ENCODE assay signal across 1 cellular context in genomic region chr17:16988749-16989229, GRCh38.
TF ChIP-seq lines count a peak whose summit lies in the region.

No MANE protein-coding gene starts in this region.

TF ChIP-seq in GM12878, 131 proteins besides CTCF, POLR2A, EP300 and RAD21 (continues in another document):
- TF ChIP-seq ASH2L (IDR thresholded peaks at IDR 0.05; ENCODE audit: borderline replicate concordance, low read depth) (no peak), ZBTB11 (CRISPR knock-in tag; IDR thresholded peaks at IDR 0.05) (no peak), SMAD5 (IDR thresholded peaks at IDR 0.05; ENCODE audit: low read depth) (peak; percentile 30; the same call in 1 of the 2 replicates), ZNF384 (IDR thresholded peaks at IDR 0.05; ENCODE audit: borderline replicate concordance, low read depth, low read length) (no peak), CREM (IDR thresholded peaks at IDR 0.05; ENCODE audit: low read depth) (peak; percentile 78), TCF3 (IDR thresholded peaks at IDR 0.05; ENCODE audit: borderline replicate concordance, insufficient read depth, low read depth, low read length) (0 out of 2 replicates have a peak, but pooled peaks have one; percentile 26), ETV6 (conservative IDR thresholded peaks at IDR 0.05 in 1 of 2, IDR thresholded peaks at IDR 0.05 in 1 of 2; ENCODE audit: borderline replicate concordance in 1 of 2, low read depth in 1 of 2) (0 out of 4 replicates have a peak, but pooled peaks of 1 of the 2 experiments have one; percentile 16), ZNF687 (IDR thresholded peaks at IDR 0.05) (no peak; the same call in 1 of the 2 replicates), NKRF (conservative IDR thresholded peaks at IDR 0.05) (peak; percentile 87; the same call in 1 of the 2 replicates), RUNX3 (IDR thresholded peaks at IDR 0.05; ENCODE audit: low read length) (peak; percentile 92), SIX5 (IDR thresholded peaks at IDR 0.05; ENCODE audit: low read depth, low read length, severe bottlenecking) (no peak), NBN (IDR thresholded peaks at IDR 0.05) (no peak), MEF2A (IDR thresholded peaks at IDR 0.05; ENCODE audit: insufficient read depth, low read depth, low read length) (peak; percentile 86), FOXM1 (IDR thresholded peaks at IDR 0.05; ENCODE audit: low read depth, low read length) (no peak; the same call in 1 of the 2 replicates), MLLT1 (IDR thresholded peaks at IDR 0.05) (0 out of 2 replicates have a peak, but pooled peaks have one; percentile 7), ZNF207 (IDR thresholded peaks at IDR 0.05; ENCODE audit: borderline replicate concordance) (no peak), CREB1 (IDR thresholded peaks at IDR 0.05; ENCODE audit: low read depth) (peak; percentile 79; the same call in 1 of the 2 replicates), HDAC6 (IDR thresholded peaks at IDR 0.05; ENCODE audit: unreplicated experiment) (no peak), ZBED1 (IDR thresholded peaks at IDR 0.05; ENCODE audit: borderline replicate concordance) (peak; percentile 75), KAT2A (conservative IDR thresholded peaks at IDR 0.05; ENCODE audit: control insufficient read depth, low read depth, low read length) (no peak), ZSCAN29 (IDR thresholded peaks at IDR 0.05) (no peak), EGR1 (IDR thresholded peaks at IDR 0.05; ENCODE audit: borderline replicate concordance in 1 of 2, low read depth in 2 of 2, low read length in 2 of 2) (peak in 1 of 2 experiments; percentile 51; a peak in 1 of 3 replicates), MYB (IDR thresholded peaks at IDR 0.05; ENCODE audit: borderline replicate concordance, low read depth, low read length) (no peak), EED (IDR thresholded peaks at IDR 0.05; ENCODE audit: low read depth) (no peak; the same call in none of the 2 replicates), CEBPB (IDR thresholded peaks at IDR 0.05; ENCODE audit: borderline replicate concordance in 1 of 2, low read depth in 2 of 2, low read length in 2 of 2) (peak in 1 of 2 experiments; percentile 73; a peak in 1 of 4 replicates), NR2F1 (conservative IDR thresholded peaks at IDR 0.05) (peak; percentile 39; the same call in 1 of the 2 replicates), NFXL1 (IDR thresholded peaks at IDR 0.05; ENCODE audit: borderline replicate concordance) (no peak), POLR2AphosphoS5 (IDR thresholded peaks at IDR 0.05; ENCODE audit: low read length) (peak; percentile 27; the same call in 1 of the 2 replicates), YY1 (IDR thresholded peaks at IDR 0.05; ENCODE audit: low read depth, low read length) (0 out of 2 replicates have a peak, but pooled peaks have one; percentile 15), SRF (IDR thresholded peaks at IDR 0.05; ENCODE audit: low read depth in 2 of 2, low read length in 2 of 2) (peak in 1 of 2 experiments; percentile 72; a peak in 1 of 4 replicates), IRF4 (IDR thresholded peaks at IDR 0.05; ENCODE audit: low read depth, low read length) (no peak; the same call in 1 of the 2 replicates), E2F8 (IDR thresholded peaks at IDR 0.05; ENCODE audit: low read depth, partially characterized antibody) (no peak), TBL1XR1 (IDR thresholded peaks at IDR 0.05; ENCODE audit: low read depth, low read length) (no peak), ZBTB40 (IDR thresholded peaks at IDR 0.05; ENCODE audit: borderline replicate concordance) (no peak), TCF12 (IDR thresholded peaks at IDR 0.05; ENCODE audit: low read depth, low read length) (0 out of 2 replicates have a peak, but pooled peaks have one; percentile 28), CBFB (IDR thresholded peaks at IDR 0.05; ENCODE audit: low read depth) (0 out of 2 replicates have a peak, but pooled peaks have one; percentile 11), SMAD1 (IDR thresholded peaks at IDR 0.05; ENCODE audit: low read depth, partially characterized antibody) (no peak), NR2C2 (IDR thresholded peaks at IDR 0.05; ENCODE audit: borderline replicate concordance, control insufficient read depth, insufficient read length, low read depth) (no peak)
